27 cellular contexts compared by ENCODE assay signal in genomic region chr5:9786378-9787360, GRCh38.
"Had no signal": no experiment of that assay in that cellular context is flagged by ENCODE, and none has a peak within 500 bp of the region (broad histone marks: within the 10 kb centered on the region; RNA-seq: fewer than 3 reads in every experiment).

No MANE protein-coding gene starts in this region.

- ATAC-seq: activated CD4-positive, alpha-beta T cell treated with anti-CD3 and anti-CD28 coated beads for 36 hours; activated CD8-positive, alpha-beta memory T cell treated with anti-CD3 and anti-CD28 coated beads, Interleukin-2, amount 10 ng/mL, durations not matched to agents 7 days and 5 days; activated CD8-positive, alpha-beta T cell treated with anti-CD3 and anti-CD28 coated beads, Interleukin-2, amount 10 ng/mL, durations not matched to agents 7 days and 5 days; activated naive CD4-positive, alpha-beta T cell treated with anti-CD3 and anti-CD28 coated beads, Interleukin-2, amount 50 U/mL, for 72 hours; gastroesophageal sphincter had no signal

- DNase-seq: activated CD4-positive, alpha-beta memory T cell treated with anti-CD3 and anti-CD28 coated beads for 36 hours; activated CD4-positive, alpha-beta T cell treated with anti-CD3 and anti-CD28 coated beads for 36 hours; activated CD4-positive, alpha-beta T cell treated with anti-CD3 and anti-CD28 coated beads, Interleukin-2, amount 10 ng/mL, durations not matched to agents 24 days and 14 days; activated CD4-positive, CD25-positive, alpha-beta regulatory T cell; activated CD4-positive, CD25-positive, alpha-beta regulatory T cell treated with anti-CD3 and anti-CD28 coated beads, Interleukin-2, amount 50 U/mL, for 72 hours; activated CD8-positive, alpha-beta memory T cell treated with anti-CD3 and anti-CD28 coated beads, Interleukin-2, amount 10 ng/mL, durations not matched to agents 7 days and 5 days; activated CD8-positive, alpha-beta memory T cell treated with anti-CD3 and anti-CD28 coated beads, Interleukin-2, amount 50 U/mL, for 4 hours; activated CD8-positive, alpha-beta T cell treated with anti-CD3 and anti-CD28 coated beads, Interleukin-2, amount 10 ng/mL, durations not matched to agents 7 days and 5 days; activated effector memory CD4-positive, alpha-beta T cell treated with anti-CD3 and anti-CD28 coated beads, Interleukin-2, amount 50 U/mL, for 16 hours; activated naive CD4-positive, alpha-beta T cell; activated naive CD4-positive, alpha-beta T cell treated with anti-CD3 and anti-CD28 coated beads, Interleukin-2, amount 10 ng/mL, durations not matched to agents 7 days and 5 days; activated naive CD8-positive, alpha-beta T cell treated with anti-CD3 and anti-CD28 coated beads, Interleukin-2, amount 10 ng/mL, durations not matched to agents 7 days and 5 days; activated T-cell treated with anti-CD3 and anti-CD28 coated beads, Interleukin-2, amount 50 U/mL, for 1 hour; activated T-cell treated with anti-CD3 and anti-CD28 coated beads, Interleukin-2, amount 50 U/mL, for 48 hours; dorsolateral prefrontal cortex; effector memory CD4-positive, alpha-beta T cell; endodermal cell; esophagus squamous epithelium; foreskin melanocyte; heart right ventricle; T-helper 2 cell had no signal

- H3K4me3 ChIP-seq: ascending aorta, breast epithelium, coronary artery, dorsolateral prefrontal cortex, esophagus squamous epithelium, gastroesophageal sphincter, heart right ventricle had no signal

- H3K4me1 ChIP-seq: ascending aorta, breast epithelium, esophagus squamous epithelium, gastroesophageal sphincter had no signal

- H3K27ac ChIP-seq: ascending aorta, breast epithelium, coronary artery, dorsolateral prefrontal cortex, epithelial cell of prostate, esophagus squamous epithelium, gastroesophageal sphincter, heart right ventricle had no signal

- H3K9me3 ChIP-seq: ascending aorta, breast epithelium, esophagus squamous epithelium, gastroesophageal sphincter, heart right ventricle had no signal

- H3K36me3 ChIP-seq: ascending aorta, breast epithelium, esophagus squamous epithelium, gastroesophageal sphincter, heart right ventricle had no signal

- H3K27me3 ChIP-seq: ascending aorta, breast epithelium, esophagus squamous epithelium, gastroesophageal sphincter, heart right ventricle had no signal
